11 cellular contexts compared by ENCODE assay signal in the genomic region with DNA sequence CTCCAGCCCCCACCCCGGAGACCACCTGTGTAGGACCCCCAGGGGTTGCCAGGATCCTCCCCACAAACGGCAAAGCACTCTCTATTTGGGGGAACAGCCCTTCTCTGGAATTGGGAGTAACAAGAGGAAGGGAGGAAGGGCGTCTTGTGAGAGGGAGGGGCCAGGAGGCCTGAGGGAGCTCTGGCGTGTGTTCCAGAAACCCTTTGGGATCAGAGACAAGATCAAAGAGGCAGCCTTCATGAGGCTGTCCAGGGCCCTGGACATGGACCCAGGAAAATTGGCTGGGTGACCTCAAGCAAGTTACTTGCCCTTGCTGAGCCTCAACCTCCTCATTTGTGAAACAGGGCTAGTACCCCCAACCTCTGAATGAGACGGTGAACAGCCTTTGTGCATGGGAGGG. TPM values are rescaled to one million over a fixed set of nuclear protein-coding genes. Genes with fewer than 3 reads are reported as not detected.
DNase-seq lines count a peak whose midpoint lies in the region; ATAC-seq and TF ChIP-seq lines count a peak whose summit lies in the region.
"Had no signal": no experiment of that assay in that cellular context is flagged by ENCODE, and none has a peak within 500 bp of the region (broad histone marks: within the 10 kb centered on the region; RNA-seq: fewer than 3 reads in every experiment).

No MANE protein-coding gene starts in this region.

- H3K4me1 ChIP-seq in left ventricle myocardium inferior (peaks cover 74% of the 10 kb centered on the region), heart left ventricle (peaks cover 3 to 41% (median 34%) of the 10 kb centered on the region in 12 donors), adipocyte (ENCODE audit: control insufficient read depth, insufficient read depth, low read length) (peaks cover 45% of the 10 kb centered on the region), mesendoderm (ENCODE audit: control insufficient read depth, low read depth, low read length) (peaks cover 16% of the 10 kb centered on the region), tibial nerve (peaks cover 0 to 97% (median 65%) of the 10 kb centered on the region in 4 donors)

- no peak for TF ChIP-seq EP300 in tibial nerve (IDR thresholded peaks at IDR 0.05)

- peak overlapping the region; percentile 35 for H3K56ac ChIP-seq in mesendoderm (ENCODE audit: low read length)

- DNase-seq in left ventricle myocardium inferior (no peak), heart left ventricle (no peak), adipocyte (ENCODE audit: low read depth) (no peak), mesendoderm (no peak), tibial nerve (ENCODE audit: low spot score in 2 of 2) (no peak), NOMO-1 treated with DMSO at 0.1 percent for 48 hours (lab: John Stamatoyannopoulos, UW; ENCODE audit: unreplicated experiment) (no peak)
- DNase-seq: NK-92 treated with Interleukin-12 subunit alpha and Interleukin-12 subunit beta, amount 100 ng/mL, for 24 hours; stimulated activated CD4-positive, alpha-beta T cell treated with anti-CD3 and anti-CD28 coated beads, Interleukin-4, amount 100 ng/mL, for 1 hour had no signal

- no peak overlapping the region for H3K4me2 ChIP-seq in mesendoderm (ENCODE audit: low read length)

- no peak overlapping the region for H4K8ac ChIP-seq in mesendoderm (ENCODE audit: low read depth, low read length)

- H3K79me2 ChIP-seq in mesendoderm (ENCODE audit: control insufficient read depth, insufficient read depth, low read length), result no peaks in the 10 kb centered on the region

- no peak overlapping the region for H3K4ac ChIP-seq in mesendoderm (ENCODE audit: low read depth, low read length)

- H4K5ac ChIP-seq in mesendoderm (ENCODE audit: low read length), result no peak overlapping the region

- peak overlapping the region; percentile 22 for H3K18ac ChIP-seq in mesendoderm (ENCODE audit: low read length)

- TF ChIP-seq POLR2A in heart left ventricle (IDR thresholded peaks at IDR 0.05), result no peak
- no peak for TF ChIP-seq POLR2A in tibial nerve (IDR thresholded peaks at IDR 0.05)

- intact Hi-C loops in left ventricle myocardium inferior (cut with micrococcal nuclease) (no loop called here), heart left ventricle (cut with DNase I) (no loop called here)

- H3K9ac ChIP-seq in adipocyte (ENCODE audit: low read length), result peak overlapping the region; percentile 16
- peak overlapping the region; percentile 22 for H3K9ac ChIP-seq in mesendoderm (ENCODE audit: low read length)

- H3K4me3 ChIP-seq in left ventricle myocardium inferior (no peak overlapping the region), heart left ventricle (no peak overlapping the region), adipocyte (ENCODE audit: low read length) (no peak overlapping the region), mesendoderm (ENCODE audit: low read length) (no peak overlapping the region), tibial nerve (no peak overlapping the region)

- no peak for ATAC-seq in heart left ventricle
- ATAC-seq in GM18511 (IDR thresholded peaks at IDR 0.05; ENCODE audit: unreplicated experiment), result no peak
- ATAC-seq in HG03280 (IDR thresholded peaks at IDR 0.05; ENCODE audit: unreplicated experiment), result no peak

- H2BK120ac ChIP-seq in mesendoderm (ENCODE audit: low read depth, low read length), result no peak overlapping the region

- no peaks in the 10 kb centered on the region for H3K36me3 ChIP-seq in left ventricle myocardium inferior
- H3K36me3 ChIP-seq in heart left ventricle, result no peaks in the 10 kb centered on the region
- no peaks in the 10 kb centered on the region for H3K36me3 ChIP-seq in adipocyte (ENCODE audit: control insufficient read depth, insufficient read depth, low read length, severe bottlenecking)
- H3K36me3 ChIP-seq in mesendoderm (ENCODE audit: control insufficient read depth, insufficient read depth, low read length), result no peaks in the 10 kb centered on the region
- H3K36me3 ChIP-seq in tibial nerve, result no peaks in the 10 kb centered on the region

- H3K9me3 ChIP-seq in left ventricle myocardium inferior (replicated peaks), result no peaks in the 10 kb centered on the region
- no peaks in the 10 kb centered on the region for H3K9me3 ChIP-seq in heart left ventricle
- no peaks in the 10 kb centered on the region for H3K9me3 ChIP-seq in adipocyte (ENCODE audit: control insufficient read depth, low read length)
- H3K9me3 ChIP-seq in tibial nerve, result no peaks in the 10 kb centered on the region

- H2AK5ac ChIP-seq in mesendoderm (ENCODE audit: low read length), result no peak overlapping the region

- H3K23ac ChIP-seq in mesendoderm (ENCODE audit: low read length), result peak overlapping the region; percentile 15

- TF ChIP-seq CTCF in left ventricle myocardium inferior (IDR thresholded peaks at IDR 0.05; ENCODE audit: borderline replicate concordance) (no peak), heart left ventricle (IDR thresholded peaks at IDR 0.05) (no peak), tibial nerve (IDR thresholded peaks at IDR 0.05) (no peak)

- no peaks in the 10 kb centered on the region for H3K27me3 ChIP-seq in left ventricle myocardium inferior (ENCODE audit: low read depth)
- no peaks in the 10 kb centered on the region for H3K27me3 ChIP-seq in heart left ventricle
- no peaks in the 10 kb centered on the region for H3K27me3 ChIP-seq in adipocyte (replicated peaks; ENCODE audit: control insufficient read depth, insufficient read depth, low read length)
- H3K27me3 ChIP-seq in mesendoderm (ENCODE audit: insufficient read depth, low read length, poor library complexity), result no peaks in the 10 kb centered on the region
- no peaks in the 10 kb centered on the region for H3K27me3 ChIP-seq in tibial nerve

- no peak overlapping the region for H2BK15ac ChIP-seq in mesendoderm (replicated peaks; ENCODE audit: low read depth)

- no peak overlapping the region for H2BK5ac ChIP-seq in mesendoderm (ENCODE audit: low read length)

- H3K27ac ChIP-seq in left ventricle myocardium inferior (replicated peaks) (peak overlapping the region; percentile 50), heart left ventricle (peak overlapping the region in 6 of 12 donors; percentile 18 to 90 (median 30)), mesendoderm (ENCODE audit: low read depth, low read length) (peak overlapping the region; percentile 49), tibial nerve (peak overlapping the region; percentile 69 to 98 (median 84))
- H3K27ac ChIP-seq: HL-60 had no signal

- 40 to 60% (median 55%) methylated on average over 4 to 5 of the region's 5 CpGs for WGBS in heart left ventricle, 4 donors
- WGBS in mesendoderm (ENCODE audit: extremely low coverage, insufficient coverage, low lambda C conversion rate), result no CpG with 5 or more reads among the region's 5 CpGs
- 37 to 50% methylated on average over 5 of the region's 5 CpGs for WGBS in tibial nerve, 2 donors

- no peaks in the 10 kb centered on the region for H3K79me1 ChIP-seq in mesendoderm (ENCODE audit: low read length)

RNA-seq across cellular contexts. Expression of a gene that starts 18.1 kb away (rescaled TPM):
- total RNA-seq in left ventricle myocardium inferior (54.7 TPM), heart left ventricle (100 to 1,000 TPM in 1 of 9 donors, 10 to 100 TPM in 8; 37.3 to 140 (median 59.4) TPM), tibial nerve (100 to 1,000 TPM in 2 of 4 donors, 10 to 100 TPM in 2; 84.1 to 128 (median 110) TPM)
- polyA plus RNA-seq in heart left ventricle, result 10 to 100 TPM; 38.4 to 61.3 TPM
- 19.2 TPM for polyA plus RNA-seq in mesendoderm (2013, experiment 1 of 2)
- 19.4 TPM for polyA plus RNA-seq in mesendoderm (2013, experiment 2 of 2)
